Comparison of ENCODE assay signal across 20 cellular contexts in genomic region chr2:85983766-85984165, GRCh38.
DNase-seq lines count a peak whose midpoint lies in the region; ATAC-seq and TF ChIP-seq lines count a peak whose summit lies in the region.
"Had no signal": no experiment of that assay in that cellular context is flagged by ENCODE, and none has a peak within 500 bp of the region (broad histone marks: within the 10 kb centered on the region; RNA-seq: fewer than 3 reads in every experiment).

No MANE protein-coding gene starts in this region.

- no peak overlapping the region for H3K4ac ChIP-seq in H9 (ENCODE audit: low read depth, low read length)

- H3K36me3 Mint-ChIP-seq in H9 (ENCODE audit: insufficient read depth in 1 of 3, low read depth in 3 of 3) = no peaks in the 10 kb centered on the region
- H3K36me3 Mint-ChIP-seq in T-helper 17 cell (ENCODE audit: low read depth) = no peaks in the 10 kb centered on the region
- H3K36me3 Mint-ChIP-seq in progenitor cell of endocrine pancreas (ENCODE audit: insufficient read depth) = no peaks in the 10 kb centered on the region
- H3K36me3 Mint-ChIP-seq: CD14-positive monocyte; CD4-positive, alpha-beta memory T cell; CD4-positive, CD25-positive, alpha-beta regulatory T cell; CD8-positive, alpha-beta memory T cell had no signal

- no peak overlapping the region for H3T11ph ChIP-seq in H9 (ENCODE audit: low read length)

- H3K9me3 ChIP-seq in H9 (ENCODE audit: control insufficient read depth, low read depth, low read length) (no peaks in the 10 kb centered on the region), T-helper 17 cell (ENCODE audit: control insufficient read depth, low read length, poor library complexity, severe bottlenecking) (no peaks in the 10 kb centered on the region), subcutaneous abdominal adipose tissue (ENCODE audit: control insufficient read depth in 5 of 5, low read length in 5 of 5) (no peaks in the 10 kb centered on the region), lower lobe of right lung (no peaks in the 10 kb centered on the region)
- H3K9me3 ChIP-seq: BE2C, BLaER1 had no signal

- H3K27me3 Mint-ChIP-seq in H9 (ENCODE audit: low read depth) (peaks cover 7% of the 10 kb centered on the region), T-helper 17 cell (peaks cover 19% of the 10 kb centered on the region), progenitor cell of endocrine pancreas (peaks cover 2% of the 10 kb centered on the region)

- H3K18ac ChIP-seq in H9 (ENCODE audit: insufficient read length, low read depth, low read length) = no peak overlapping the region

- no peak overlapping the region for H3K4me2 ChIP-seq in H9 (ENCODE audit: insufficient read depth, insufficient read length, low read length)
- H3K4me2 ChIP-seq: BLaER1 had no signal

- H4K8ac ChIP-seq in H9 (replicated peaks; ENCODE audit: insufficient read length, low read depth, low read length) = no peak overlapping the region

- H2BK20ac ChIP-seq in H9 (ENCODE audit: low read depth, low read length, poor library complexity, severe bottlenecking) = no peak overlapping the region

- H3K23ac ChIP-seq in H9 (ENCODE audit: insufficient read length, low read depth, low read length) = no peak overlapping the region

- no peak overlapping the region for H3K4me3 ChIP-seq in subcutaneous abdominal adipose tissue (ENCODE audit: low read depth in 1 of 5, low read length in 5 of 5)
- no peak overlapping the region for H3K4me3 ChIP-seq in lower lobe of right lung
- H3K4me3 ChIP-seq: BLaER1 had no signal

- H2BK15ac ChIP-seq in H9 (ENCODE audit: low read depth, low read length) = no peak overlapping the region

- no peak for ATAC-seq in T-helper 17 cell
- no peak for ATAC-seq in GM19351 (IDR thresholded peaks at IDR 0.05; ENCODE audit: unreplicated experiment)
- no peak for ATAC-seq in HG02588 (IDR thresholded peaks at IDR 0.05; ENCODE audit: unreplicated experiment)
- ATAC-seq in lower lobe of right lung = no peak

- peak; percentile 4 for DNase-seq in H9
- DNase-seq in T-helper 17 cell = no peak
- DNase-seq in progenitor cell of endocrine pancreas (ENCODE audit: low spot score, unreplicated experiment) = peak; percentile 0
- no peak for DNase-seq in GM20000 (ENCODE audit: low spot score)
- DNase-seq in lower lobe of right lung = no peak
- DNase-seq: 8988T; ACHN; BE2C; C1 segment of cervical spinal cord; CD4-positive, alpha-beta memory T cell; CD4-positive, CD25-positive, alpha-beta regulatory T cell; CD8-positive, alpha-beta memory T cell; COR-L47; DMS79 treated with DMSO at 0.1 percent for 48 hours; GF-D8 had no signal

- H2BK12ac ChIP-seq in H9 (ENCODE audit: insufficient read length, low read depth, low read length) = no peak overlapping the region

- H3K27me3 ChIP-seq in H9 (ENCODE audit: insufficient read depth, low read length) = no peaks in the 10 kb centered on the region
- H3K27me3 ChIP-seq in subcutaneous abdominal adipose tissue (ENCODE audit: control insufficient read depth in 5 of 5, insufficient read depth in 4 of 5, low read length in 5 of 5) = no peaks in the 10 kb centered on the region
- H3K27me3 ChIP-seq in lower lobe of right lung (ENCODE audit: low read depth) = no peaks in the 10 kb centered on the region
- H3K27me3 ChIP-seq: BE2C, BLaER1 had no signal

- no peaks in the 10 kb centered on the region for H3K79me2 ChIP-seq in H9 (ENCODE audit: insufficient read depth, low read length)

- H3K4me3 Mint-ChIP-seq in H9 = no peak overlapping the region
- no peak overlapping the region for H3K4me3 Mint-ChIP-seq in T-helper 17 cell
- no peak overlapping the region for H3K4me3 Mint-ChIP-seq in progenitor cell of endocrine pancreas (ENCODE audit: low read depth)
- H3K4me3 Mint-ChIP-seq: CD14-positive monocyte; CD4-positive, alpha-beta memory T cell; CD8-positive, alpha-beta memory T cell had no signal

- H3K4me1 Mint-ChIP-seq in H9 (no peaks in the 10 kb centered on the region), T-helper 17 cell (peaks cover 7% of the 10 kb centered on the region), progenitor cell of endocrine pancreas (ENCODE audit: low read depth) (peaks cover 5% of the 10 kb centered on the region)
- H3K4me1 Mint-ChIP-seq: CD4-positive, CD25-positive, alpha-beta regulatory T cell had no signal

- H2AFZ ChIP-seq in H9 (ENCODE audit: low read length) = no peak overlapping the region

- intact Hi-C loops in lower lobe of right lung (cut with DNase I) = no loop called here

- no peak overlapping the region for H4K91ac ChIP-seq in H9 (ENCODE audit: insufficient read length, low read depth, low read length)

- no CpG with 5 or more reads among the region's 6 CpGs for WGBS in H9 (ENCODE audit: extremely low coverage, insufficient read length, low lambda C conversion rate)

- H2AK5ac ChIP-seq in H9 (ENCODE audit: insufficient read length, low read length) = no peak overlapping the region

- no peaks in the 10 kb centered on the region for H3K4me1 ChIP-seq in H9 (ENCODE audit: insufficient read depth, low read length)
- H3K4me1 ChIP-seq in subcutaneous abdominal adipose tissue (ENCODE audit: control insufficient read depth in 5 of 5, insufficient read depth in 5 of 5, low read length in 5 of 5) = peaks cover 3 to 32% (median 24%) of the 10 kb centered on the region in 5 donors
- H3K4me1 ChIP-seq in lower lobe of right lung = peaks cover 19% of the 10 kb centered on the region
- H3K4me1 ChIP-seq: BE2C had no signal

- no peaks in the 10 kb centered on the region for H3K79me1 ChIP-seq in H9 (ENCODE audit: insufficient read depth, low read depth, low read length, poor library complexity, severe bottlenecking)

- no peak overlapping the region for H2BK5ac ChIP-seq in H9 (ENCODE audit: insufficient read length, low read length)

- H3K27ac Mint-ChIP-seq in H9 (peak overlapping the region in 1 of 3 experiments; percentile 68; a peak in 1 of 7 replicates), T-helper 17 cell (peak overlapping the region; percentile 56), progenitor cell of endocrine pancreas (no peak overlapping the region)
- H3K27ac Mint-ChIP-seq: CD4-positive, alpha-beta memory T cell; CD4-positive, CD25-positive, alpha-beta regulatory T cell; CD8-positive, alpha-beta memory T cell had no signal

- no peak overlapping the region for H2BK120ac ChIP-seq in H9 (ENCODE audit: low read depth, low read length, poor library complexity, severe bottlenecking)

- no peaks in the 10 kb centered on the region for H3K23me2 ChIP-seq in H9 (ENCODE audit: insufficient read length, low read depth, low read length, poor library complexity, severe bottlenecking)

- H4K20me1 ChIP-seq in H9 (ENCODE audit: control insufficient read depth, insufficient read depth, insufficient read length) = no peaks in the 10 kb centered on the region
- H4K20me1 ChIP-seq: BLaER1 had no signal

- no peak overlapping the region for H4K5ac ChIP-seq in H9 (ENCODE audit: insufficient read length, low read depth, low read length)

- TF ChIP-seq CTCF in H9 (conservative IDR thresholded peaks at IDR 0.05) = no peak
- no peak for TF ChIP-seq CTCF in progenitor cell of endocrine pancreas (IDR thresholded peaks at IDR 0.05; ENCODE audit: unreplicated experiment)
- TF ChIP-seq CTCF in GM20000 (IDR thresholded peaks at IDR 0.05; ENCODE audit: extremely low read depth, missing control alignments) = no peak
- no peak for TF ChIP-seq CTCF in lower lobe of right lung (IDR thresholded peaks at IDR 0.05)

- H3K9ac ChIP-seq in H9 (ENCODE audit: extremely low read depth, insufficient read length, low read length) (no peak overlapping the region), subcutaneous abdominal adipose tissue (ENCODE audit: low read length in 5 of 5) (no peak overlapping the region)
- H3K9ac ChIP-seq: BLaER1 had no signal

- H3K27ac ChIP-seq in H9 (ENCODE audit: insufficient read length, low read depth, low read length) = no peak overlapping the region
- H3K27ac ChIP-seq in subcutaneous abdominal adipose tissue (ENCODE audit: low read depth, low read length) = peak overlapping the region; percentile 46
- H3K27ac ChIP-seq in lower lobe of right lung = no peak overlapping the region
- H3K27ac ChIP-seq: BLaER1 had no signal

- H3K14ac ChIP-seq in H9 (ENCODE audit: insufficient read depth, low read length) = no peak overlapping the region

- H3K36me3 ChIP-seq in subcutaneous abdominal adipose tissue (ENCODE audit: control insufficient read depth in 5 of 5, insufficient read depth in 5 of 5, low read length in 5 of 5) (no peaks in the 10 kb centered on the region), lower lobe of right lung (no peaks in the 10 kb centered on the region)
- H3K36me3 ChIP-seq: BE2C, BLaER1 had no signal

- no peak overlapping the region for H3K56ac ChIP-seq in H9 (ENCODE audit: insufficient read length, low read depth, low read length)

- peaks cover 0 to 2% of the 10 kb centered on the region in 2 experiments; a peak in 2 of 5 replicates for H3K9me3 Mint-ChIP-seq in H9
- no peaks in the 10 kb centered on the region for H3K9me3 Mint-ChIP-seq in progenitor cell of endocrine pancreas (ENCODE audit: low read depth)
- H3K9me3 Mint-ChIP-seq: CD4-positive, alpha-beta memory T cell; CD4-positive, CD25-positive, alpha-beta regulatory T cell; CD8-positive, alpha-beta memory T cell had no signal

Comparison
In these comparisons a context has a peak if more than half of its experiments do, and no peak if none do; other contexts are left out.
1. DNase-seq: peak in H9 (single experiment) and progenitor cell of endocrine pancreas (single experiment); none in T-helper 17 cell (0 of 3), GM20000 (single experiment) and lower lobe of right lung (single experiment).